Comparison of ENCODE assay signal across 1 cellular context in genomic region chr15:60735559-60736047, GRCh38.
TF ChIP-seq lines count a peak whose summit lies in the region.

No MANE protein-coding gene starts in this region.

TF ChIP-seq in HepG2, 621 proteins besides CTCF, POLR2A, EP300 and RAD21 (continued from another document and continues in another):
- no peak for TF ChIP-seq MIER3 (CRISPR knock-in tag; IDR thresholded peaks at IDR 0.05; ENCODE audit: borderline replicate concordance)
- TF ChIP-seq ZNF317 (CRISPR knock-in tag; IDR thresholded peaks at IDR 0.05), result no peak
- TF ChIP-seq ZSCAN21 (CRISPR knock-in tag; IDR thresholded peaks at IDR 0.05; ENCODE audit: borderline replicate concordance), result no peak
- TF ChIP-seq ZNF780A (CRISPR knock-in tag; IDR thresholded peaks at IDR 0.05), result no peak
- peak; percentile 90 for TF ChIP-seq ARNTL (CRISPR knock-in tag; IDR thresholded peaks at IDR 0.05)
- TF ChIP-seq ARID2 (CRISPR knock-in tag; IDR thresholded peaks at IDR 0.05; ENCODE audit: borderline replicate concordance), result no peak
- no peak for TF ChIP-seq ZNF558 (CRISPR knock-in tag; IDR thresholded peaks at IDR 0.05; ENCODE audit: borderline replicate concordance)
- TF ChIP-seq SMAD3 (CRISPR knock-in tag; IDR thresholded peaks at IDR 0.05), result peak; percentile 31; the same call in 1 of the 2 replicates
- no peak for TF ChIP-seq HCFC1 (IDR thresholded peaks at IDR 0.05; ENCODE audit: low read depth, low read length)
- TF ChIP-seq TBP (CRISPR knock-in tag; IDR thresholded peaks at IDR 0.05), result no peak
- TF ChIP-seq ZNF382 (CRISPR knock-in tag; IDR thresholded peaks at IDR 0.05; ENCODE audit: borderline replicate concordance), result no peak
- no peak for TF ChIP-seq NFRKB (IDR thresholded peaks at IDR 0.05)
- no peak for TF ChIP-seq SMAD9 (CRISPR knock-in tag; IDR thresholded peaks at IDR 0.05)
- no peak for TF ChIP-seq ATF6 (CRISPR knock-in tag; conservative IDR thresholded peaks at IDR 0.05)
- TF ChIP-seq ZNF224 (CRISPR knock-in tag; IDR thresholded peaks at IDR 0.05), result no peak
- no peak for TF ChIP-seq CERS6 (CRISPR knock-in tag; IDR thresholded peaks at IDR 0.05)
- TF ChIP-seq E2F1 (CRISPR knock-in tag; IDR thresholded peaks at IDR 0.05), result no peak
- no peak for TF ChIP-seq SYNCRIP (IDR thresholded peaks at IDR 0.05; ENCODE audit: insufficient read depth, low read depth, low read length)
- no peak for TF ChIP-seq RNF219 (CRISPR knock-in tag; IDR thresholded peaks at IDR 0.05)
- no peak for TF ChIP-seq PRPF4 (IDR thresholded peaks at IDR 0.05; ENCODE audit: low read depth, low read length, poor library complexity, severe bottlenecking)
- no peak for TF ChIP-seq ZNF546 (CRISPR knock-in tag; conservative IDR thresholded peaks at IDR 0.05)
- no peak for TF ChIP-seq ZNF788 (CRISPR knock-in tag; IDR thresholded peaks at IDR 0.05; ENCODE audit: borderline replicate concordance)
- TF ChIP-seq ZNF441 (CRISPR knock-in tag; IDR thresholded peaks at IDR 0.05; ENCODE audit: borderline replicate concordance), result peak; percentile 60; the same call in 1 of the 2 replicates
- no peak for TF ChIP-seq ZC3H4 (CRISPR knock-in tag; IDR thresholded peaks at IDR 0.05; ENCODE audit: borderline replicate concordance)
- TF ChIP-seq ZNF768 (CRISPR knock-in tag; IDR thresholded peaks at IDR 0.05), result no peak
- TF ChIP-seq ZNF782 (CRISPR knock-in tag; IDR thresholded peaks at IDR 0.05; ENCODE audit: borderline replicate concordance), result no peak
- no peak for TF ChIP-seq MED8 (CRISPR knock-in tag; IDR thresholded peaks at IDR 0.05; ENCODE audit: insufficient replicate concordance)
- no peak for TF ChIP-seq ZNF232 (CRISPR knock-in tag; IDR thresholded peaks at IDR 0.05; ENCODE audit: borderline replicate concordance)
- TF ChIP-seq ZNF703 (CRISPR knock-in tag; IDR thresholded peaks at IDR 0.05; ENCODE audit: borderline replicate concordance), result no peak
- TF ChIP-seq HBP1 (CRISPR knock-in tag; IDR thresholded peaks at IDR 0.05; ENCODE audit: low read depth), result no peak
- no peak for TF ChIP-seq KMT2A (CRISPR knock-in tag; IDR thresholded peaks at IDR 0.05)
- 0 out of 4 replicates have a peak, but pooled peaks of 1 of the 2 experiments have one; percentile 34 for TF ChIP-seq KLF16 (CRISPR knock-in tag; IDR thresholded peaks at IDR 0.05)
- TF ChIP-seq ZNF550 (CRISPR knock-in tag; IDR thresholded peaks at IDR 0.05; ENCODE audit: borderline replicate concordance), result no peak
- no peak for TF ChIP-seq STAT5B (CRISPR knock-in tag; IDR thresholded peaks at IDR 0.05)
- TF ChIP-seq DNMT3B (CRISPR knock-in tag; conservative IDR thresholded peaks at IDR 0.05), result no peak
- TF ChIP-seq KLF6 (CRISPR knock-in tag; IDR thresholded peaks at IDR 0.05), result no peak
- no peak for TF ChIP-seq HOXA7 (CRISPR knock-in tag; IDR thresholded peaks at IDR 0.05)
- peak; percentile 57 for TF ChIP-seq FOXK1 (CRISPR knock-in tag; IDR thresholded peaks at IDR 0.05; ENCODE audit: borderline replicate concordance, low read depth)
- TF ChIP-seq ZNF275 (CRISPR knock-in tag; IDR thresholded peaks at IDR 0.05; ENCODE audit: borderline replicate concordance), result no peak
- no peak for TF ChIP-seq TEAD2 (CRISPR knock-in tag; IDR thresholded peaks at IDR 0.05)
- TF ChIP-seq ZNF557 (CRISPR knock-in tag; IDR thresholded peaks at IDR 0.05), result no peak
- 0 out of 4 replicates have a peak, but pooled peaks of 1 of the 2 experiments have one; percentile 31 for TF ChIP-seq REST (IDR thresholded peaks at IDR 0.05; ENCODE audit: borderline replicate concordance in 1 of 2, low read depth in 1 of 2, low read length in 2 of 2)
- no peak for TF ChIP-seq ATF2 (CRISPR knock-in tag; IDR thresholded peaks at IDR 0.05)
- no peak for TF ChIP-seq PCBP2 (optimal IDR thresholded peaks at IDR 0.05; ENCODE audit: low read depth, low read length, poor library complexity, severe bottlenecking)
- no peak for TF ChIP-seq AGO2 (optimal IDR thresholded peaks at IDR 0.05; ENCODE audit: low read depth, low read length)
- peak; percentile 77; the same call in 1 of the 2 replicates for TF ChIP-seq SALL1 (CRISPR knock-in tag; IDR thresholded peaks at IDR 0.05)
- TF ChIP-seq ZMAT3 (CRISPR knock-in tag; conservative IDR thresholded peaks at IDR 0.05), result 0 out of 2 replicates have a peak, but pooled peaks have one; percentile 20
- no peak for TF ChIP-seq MTF2 (CRISPR knock-in tag; IDR thresholded peaks at IDR 0.05; ENCODE audit: borderline replicate concordance)
- no peak for TF ChIP-seq JUN (CRISPR knock-in tag; IDR thresholded peaks at IDR 0.05)
- TF ChIP-seq ZNF629 (CRISPR knock-in tag; conservative IDR thresholded peaks at IDR 0.05), result no peak
- no peak for TF ChIP-seq AHR (CRISPR knock-in tag; IDR thresholded peaks at IDR 0.05)
- TF ChIP-seq CSRNP1 (CRISPR knock-in tag; IDR thresholded peaks at IDR 0.05), result no peak
- TF ChIP-seq HES4 (CRISPR knock-in tag; IDR thresholded peaks at IDR 0.05; ENCODE audit: borderline replicate concordance), result no peak
